32 cellular contexts compared by ENCODE assay signal in the genomic region with DNA sequence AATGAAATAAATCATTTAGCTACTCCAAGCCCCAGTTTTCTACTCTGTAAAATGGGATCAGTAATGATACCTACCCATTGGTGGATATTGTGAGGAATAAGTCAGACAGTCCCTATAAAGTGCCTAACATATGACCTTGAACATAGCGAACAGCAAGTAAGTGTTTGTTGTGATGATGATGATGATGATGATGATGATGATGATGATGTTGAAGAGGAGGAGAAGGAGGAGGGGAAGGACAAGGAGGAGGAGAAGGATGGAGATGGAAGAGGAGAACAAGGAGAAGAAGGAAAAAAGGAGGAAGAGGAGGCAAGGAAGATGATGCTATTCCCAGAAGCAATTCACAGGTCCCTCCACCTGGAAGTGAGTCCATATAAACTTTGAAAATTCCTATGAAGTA.
"Had no signal": no experiment of that assay in that cellular context is flagged by ENCODE, and none has a peak within 500 bp of the region (broad histone marks: within the 10 kb centered on the region; RNA-seq: fewer than 3 reads in every experiment).

No MANE protein-coding gene starts in this region.

- H3K4me3 ChIP-seq: neural progenitor cell, ovary, psoas muscle, skin epidermis, smooth muscle cell, spleen, suprapubic skin, testis, tibial artery, transverse colon, upper lobe of right lung, vagina had no signal

- H3K79me2 ChIP-seq: parathyroid adenoma had no signal

- H3K4me1 Mint-ChIP-seq: natural killer cell; nephron; neural progenitor cell; stimulated activated memory B cell treated with anti-CD40 and anti-IgM and Interleukin-4, amounts not matched to agents 10 μg/mL and 1 μg/mL and 100 μg/mL, for 72 hours; stimulated activated naive CD8-positive, alpha-beta T cell treated with anti-CD3 and anti-CD28 coated beads, Interleukin-15, amount 100 ng/mL, for 72 hours had no signal

- H3K9me3 ChIP-seq: ovary, psoas muscle, spleen, suprapubic skin, testis, tibial artery, transverse colon, upper lobe of right lung, vagina had no signal

- H3K4me1 ChIP-seq: neural progenitor cell, psoas muscle, suprapubic skin, testis, tibial artery, transverse colon, upper lobe of right lung, vagina had no signal

- H3K27ac ChIP-seq: neural progenitor cell, ovary, parathyroid adenoma, psoas muscle, skin epidermis, spleen, suprapubic skin, testis, tibial artery, transverse colon, upper lobe of right lung, vagina had no signal

- H3K4me3 Mint-ChIP-seq: naive thymus-derived CD4-positive, alpha-beta T cell; natural killer cell; nephron; neural progenitor cell; stimulated activated memory B cell treated with anti-CD40 and anti-IgM and Interleukin-4, amounts not matched to agents 10 μg/mL and 1 μg/mL and 100 μg/mL, for 72 hours; stimulated activated naive CD8-positive, alpha-beta T cell treated with anti-CD3 and anti-CD28 coated beads, Interleukin-15, amount 100 ng/mL, for 72 hours; type B pancreatic cell had no signal

- H3K9ac ChIP-seq: neural progenitor cell, parathyroid adenoma had no signal

- H3K36me3 ChIP-seq: neural progenitor cell, ovary, spleen, suprapubic skin, tibial artery, transverse colon, upper lobe of right lung, vagina had no signal

- H3K27me3 Mint-ChIP-seq: stimulated activated naive CD8-positive, alpha-beta T cell treated with anti-CD3 and anti-CD28 coated beads, Interleukin-15, amount 100 ng/mL, for 72 hours; type B pancreatic cell had no signal

- H2AFZ ChIP-seq: neural progenitor cell, parathyroid adenoma had no signal

- DNase-seq: naive thymus-derived CD4-positive, alpha-beta T cell; natural killer cell; occipital lobe; ovary; posterior cingulate gyrus; psoas muscle; right cardiac atrium; spleen; stimulated activated CD4-positive, alpha-beta T cell treated with anti-CD3 and anti-CD28 coated beads, Interleukin-12 subunit alpha, Interleukin-12 subunit beta, amount 100 ng/mL, for 4 hours; stimulated activated CD4-positive, alpha-beta T cell treated with anti-CD3 and anti-CD28 coated beads, Interleukin-1b, Interleukin-23, amount 100 ng/mL, for 48 hours; stimulated activated CD4-positive, alpha-beta T cell treated with anti-CD3 and anti-CD28 coated beads, Interleukin-4, amount 100 ng/mL, for 1 hour; stimulated activated CD4-positive, alpha-beta T cell treated with anti-CD3 and anti-CD28 coated beads, Interleukin-4, amount 100 ng/mL, for 4 hours; stimulated activated CD8-positive, alpha-beta memory T cell treated with anti-CD3 and anti-CD28 coated beads, Interleukin-4, amount 100 ng/mL, for 48 hours; stimulated activated naive CD4-positive, alpha-beta T cell; stimulated activated naive CD8-positive, alpha-beta T cell treated with anti-CD3 and anti-CD28 coated beads, Interleukin-15, amount 100 ng/mL, for 72 hours; stimulated activated naive CD8-positive, alpha-beta T cell treated with anti-CD3 and anti-CD28 coated beads, Interleukin-15, Interleukin-2, amounts not matched to agents 100 U/mL and 50 U/mL, for 24 hours; substantia nigra; testis; tibial artery; transverse colon; upper lobe of right lung had no signal

- H3K36me3 Mint-ChIP-seq: naive thymus-derived CD4-positive, alpha-beta T cell; natural killer cell; neural progenitor cell; stimulated activated memory B cell treated with anti-CD40 and anti-IgM and Interleukin-4, amounts not matched to agents 10 μg/mL and 1 μg/mL and 100 μg/mL, for 72 hours; type B pancreatic cell had no signal

- H3K9me3 Mint-ChIP-seq: nephron, type B pancreatic cell had no signal

- ATAC-seq: naive thymus-derived CD4-positive, alpha-beta T cell; natural killer cell; psoas muscle; right cardiac atrium; sciatic nerve; stimulated activated memory B cell treated with anti-CD40 and anti-IgM and Interleukin-4, amounts not matched to agents 10 μg/mL and 1 μg/mL and 100 μg/mL, for 72 hours; stimulated activated naive CD8-positive, alpha-beta T cell treated with anti-CD3 and anti-CD28 coated beads, Interleukin-15, amount 100 ng/mL, for 72 hours; stimulated activated naive CD8-positive, alpha-beta T cell treated with anti-CD3 and anti-CD28 coated beads, Interleukin-15, Interleukin-2, amounts not matched to agents 100 U/mL and 50 U/mL, for 24 hours; upper lobe of right lung had no signal

- H3K4me2 ChIP-seq: neural progenitor cell, smooth muscle cell had no signal

- H3K27ac Mint-ChIP-seq: naive thymus-derived CD4-positive, alpha-beta T cell; natural killer cell; nephron; neural progenitor cell; progenitor cell of endocrine pancreas; stimulated activated memory B cell treated with anti-CD40 and anti-IgM and Interleukin-4, amounts not matched to agents 10 μg/mL and 1 μg/mL and 100 μg/mL, for 72 hours; stimulated activated naive CD8-positive, alpha-beta T cell treated with anti-CD3 and anti-CD28 coated beads, Interleukin-15, amount 100 ng/mL, for 72 hours; type B pancreatic cell had no signal

- H3K27me3 ChIP-seq: neural progenitor cell, ovary, spleen, suprapubic skin, testis, tibial artery, transverse colon, upper lobe of right lung, vagina had no signal
